ENCODE assay signal across 13 cellular contexts in genomic region chr19:1218751-1219567, GRCh38. TPM values are rescaled to one million over a fixed set of nuclear protein-coding genes. Genes with fewer than 3 reads are reported as not detected.
A peak's percentile ranks its signal among the peaks of the same experiment; 100 is the strongest.
DNase-seq lines count a peak whose midpoint lies in the region; ATAC-seq and TF ChIP-seq lines count a peak whose summit lies in the region.
"Had no signal": no experiment of that assay in that cellular context is flagged by ENCODE, and none has a peak within 500 bp of the region (broad histone marks: within the 10 kb centered on the region; RNA-seq: fewer than 3 reads in every experiment).

No MANE protein-coding gene starts in this region.

- H3K4me3 ChIP-seq in endocrine pancreas (ENCODE audit: control insufficient read depth, insufficient read depth, low read length): no peak overlapping the region
- H3K4me3 ChIP-seq in muscle layer of colon (ENCODE audit: low read depth in 1 of 2, low read length in 2 of 2): no peak overlapping the region
- H3K4me3 ChIP-seq in thoracic aorta: no peak overlapping the region

- H3K27me3 ChIP-seq in endocrine pancreas (ENCODE audit: control insufficient read depth, insufficient read depth, low read length) (no peaks in the 10 kb centered on the region), muscle layer of colon (ENCODE audit: control insufficient read depth in 1 of 2, insufficient read depth in 2 of 2, low read length in 2 of 2) (no peaks in the 10 kb centered on the region), thoracic aorta (replicated peaks; ENCODE audit: insufficient read depth) (no peaks in the 10 kb centered on the region)

- ATAC-seq in thoracic aorta (ENCODE audit: insufficient number of reproducible peaks, low FRiP score, low read depth) (no peak), HG02973 (IDR thresholded peaks at IDR 0.05; ENCODE audit: unreplicated experiment) (no peak)

- H3K4me1 ChIP-seq in endocrine pancreas (ENCODE audit: control insufficient read depth, insufficient read depth, low read length): no peaks in the 10 kb centered on the region
- peaks cover 56% of the 10 kb centered on the region for H3K4me1 ChIP-seq in muscle layer of colon (ENCODE audit: insufficient read depth, low read length)
- peaks cover 43 to 82% of the 10 kb centered on the region in 2 donors for H3K4me1 ChIP-seq in thoracic aorta (ENCODE audit: control insufficient read depth in 1 of 2, low read depth in 2 of 2)
- H3K4me1 ChIP-seq: Caco-2 had no signal

- DNase-seq in thoracic aorta (ENCODE audit: low spot score) (no peak), NCI-H2081 treated with DMSO at 0.1 percent for 48 hours (lab: John Stamatoyannopoulos, UW) (no peak), NOMO-1 treated with dmso at 0.1 percent for 144 hours (lab: John Stamatoyannopoulos, UW; ENCODE audit: unreplicated experiment) (no peak)
- DNase-seq in activated CD4-positive, alpha-beta T cell treated with anti-CD3 and anti-CD28 coated beads, Interleukin-2, amount 50 U/mL, for 48 hours: no peak
- DNase-seq: EL; HCEC 1CT; NCI-H1436 treated with DMSO at 0.1 percent for 48 hours; stimulated activated CD4-positive, alpha-beta T cell treated with anti-CD3 and anti-CD28 coated beads, Interleukin-1b, Interleukin-23, amount 100 ng/mL, for 48 hours had no signal

- H3K9me3 ChIP-seq in endocrine pancreas (ENCODE audit: control insufficient read depth, low read length): no peaks in the 10 kb centered on the region
- no peaks in the 10 kb centered on the region for H3K9me3 ChIP-seq in muscle layer of colon (ENCODE audit: low read length)
- H3K9me3 ChIP-seq in thoracic aorta: no peaks in the 10 kb centered on the region
- H3K9me3 ChIP-seq: Caco-2 had no signal

- H3K27ac ChIP-seq in VCaP: peak overlapping the region; percentile 20
- peak overlapping the region; percentile 35 for H3K27ac ChIP-seq in muscle layer of colon (ENCODE audit: low read depth, low read length)
- peak overlapping the region; percentile 96 to 97 for H3K27ac ChIP-seq in thoracic aorta

- TF ChIP-seq CTCF in VCaP (conservative IDR thresholded peaks at IDR 0.05) (no peak), thoracic aorta (IDR thresholded peaks at IDR 0.05) (no peak)

- peaks cover 6% of the 10 kb centered on the region for H3K36me3 ChIP-seq in endocrine pancreas (ENCODE audit: control insufficient read depth, insufficient read depth, low read length)
- H3K36me3 ChIP-seq in muscle layer of colon (ENCODE audit: insufficient read depth, low read length): peaks cover 28% of the 10 kb centered on the region
- H3K36me3 ChIP-seq in thoracic aorta: peaks cover 26% of the 10 kb centered on the region

- peak overlapping the region; percentile 11 for H3K9ac ChIP-seq in endocrine pancreas (ENCODE audit: control insufficient read depth, insufficient read depth, low read length)
- no peak overlapping the region for H3K9ac ChIP-seq in muscle layer of colon (ENCODE audit: low read length)

RNA-seq across cellular contexts. Expression of gene STK11, which starts 13.4 kb away (rescaled TPM):
- total RNA-seq in thoracic aorta: 10 to 100 TPM; 60.2 to 70.0 TPM

RNA-seq across cellular contexts. Expression of gene CBARP, which starts 18.8 kb away (rescaled TPM):
- 1 to 10 TPM in 1 of 2 donors, under 1 TPM in 1; 0.27 to 1.9 TPM for total RNA-seq in thoracic aorta

RNA-seq across cellular contexts. Expression of gene ATP5F1D, which starts 22.6 kb away (rescaled TPM):
- total RNA-seq in thoracic aorta: 10 to 100 TPM; 40.4 to 45.1 TPM

RNA-seq across cellular contexts. Expression of gene MIDN, which starts 29.4 kb away (rescaled TPM):
- total RNA-seq in thoracic aorta: 100 to 1,000 TPM in 1 of 2 donors, 10 to 100 TPM in 1; 80.1 to 124 TPM

RNA-seq across cellular contexts. Expression of gene SBNO2, which starts 44.9 kb away (rescaled TPM):
- 100 to 1,000 TPM in 1 of 2 donors, 10 to 100 TPM in 1; 55.4 to 182 TPM for total RNA-seq in thoracic aorta

Comparison
In these comparisons a context has a peak if more than half of its experiments do, and no peak if none do; other contexts are left out.
1. H3K27ac ChIP-seq: peak in every context shown above with its lines; median percentile 96 in thoracic aorta; 35 in muscle layer of colon; 20 in VCaP.